1 cellular context compared by ENCODE assay signal in genomic region chr17:41667280-41668008, GRCh38.
A peak's percentile ranks its signal among the peaks of the same experiment; 100 is the strongest.
TF ChIP-seq lines count a peak whose summit lies in the region.

No MANE protein-coding gene starts in this region.

TF ChIP-seq in K562, 482 proteins besides CTCF, POLR2A, EP300 and RAD21 (continued from another document and continues in another):
- TF ChIP-seq MGA (IDR thresholded peaks at IDR 0.05) (peak; percentile 80), EHMT2 (IDR thresholded peaks at IDR 0.05) (peak; percentile 4; the same call in 1 of the 2 replicates), EGR1 (conservative IDR thresholded peaks at IDR 0.05) (no peak), RBM39 (optimal IDR thresholded peaks at IDR 0.05; ENCODE audit: low read depth, low read length) (no peak), YBX1 (IDR thresholded peaks at IDR 0.05) (no peak), FOXJ2 (tag; IDR thresholded peaks at IDR 0.05) (no peak), GATAD2B (IDR thresholded peaks at IDR 0.05; ENCODE audit: borderline replicate concordance) (no peak), ZNF639 (CRISPR knock-in tag; conservative IDR thresholded peaks at IDR 0.05 in 1 of 2, IDR thresholded peaks at IDR 0.05 in 1 of 2) (peak in 1 of 2 experiments; percentile 68; a peak in 1 of 4 replicates), ZBTB26 (CRISPR knock-in tag; IDR thresholded peaks at IDR 0.05) (0 out of 2 replicates have a peak, but pooled peaks have one; percentile 7), ZNF583 (CRISPR knock-in tag; IDR thresholded peaks at IDR 0.05) (0 out of 2 replicates have a peak, but pooled peaks have one; percentile 8), NCOA1 (IDR thresholded peaks at IDR 0.05; ENCODE audit: low read depth) (no peak), SMAD4 (CRISPR knock-in tag; conservative IDR thresholded peaks at IDR 0.05) (peak; percentile 68), ZHX1 (conservative IDR thresholded peaks at IDR 0.05; ENCODE audit: low read length) (no peak), HEY1 (CRISPR knock-in tag; IDR thresholded peaks at IDR 0.05; ENCODE audit: borderline replicate concordance) (no peak), ZNF347 (CRISPR knock-in tag; IDR thresholded peaks at IDR 0.05; ENCODE audit: low read depth) (no peak), NBN (IDR thresholded peaks at IDR 0.05; ENCODE audit: low read depth) (peak; percentile 25; the same call in 1 of the 2 replicates), PURB (CRISPR knock-in tag; IDR thresholded peaks at IDR 0.05; ENCODE audit: low read depth) (no peak), ZMIZ1 (IDR thresholded peaks at IDR 0.05; ENCODE audit: low read depth in 2 of 2, low read length in 2 of 2) (no peak), CTBP1 (IDR thresholded peaks at IDR 0.05; ENCODE audit: borderline replicate concordance) (peak; percentile 64; the same call in 1 of the 2 replicates), PTBP1 (IDR thresholded peaks at IDR 0.05; ENCODE audit: low read depth, low read length) (no peak), ARNT (IDR thresholded peaks at IDR 0.05) (0 out of 4 replicates have a peak, but pooled peaks of 1 of the 2 experiments have one; percentile 39), MTA2 (IDR thresholded peaks at IDR 0.05; ENCODE audit: low read depth) (0 out of 2 replicates have a peak, but pooled peaks have one; percentile 6), MNT (conservative IDR thresholded peaks at IDR 0.05) (peak in 1 of 2 experiments; percentile 28; a peak in 1 of 4 replicates), ZFPM2 (CRISPR knock-in tag; IDR thresholded peaks at IDR 0.05) (no peak), PHB (CRISPR knock-in tag; IDR thresholded peaks at IDR 0.05) (no peak), XRCC5 (IDR thresholded peaks at IDR 0.05; ENCODE audit: low read depth, low read length) (peak; percentile 12; the same call in 1 of the 2 replicates), MTA1 (IDR thresholded peaks at IDR 0.05; ENCODE audit: borderline replicate concordance) (no peak), NKRF (IDR thresholded peaks at IDR 0.05; ENCODE audit: borderline replicate concordance) (no peak), ZFP1 (CRISPR knock-in tag; IDR thresholded peaks at IDR 0.05) (no peak)
